10 cellular contexts compared by ENCODE assay signal in the genomic region with DNA sequence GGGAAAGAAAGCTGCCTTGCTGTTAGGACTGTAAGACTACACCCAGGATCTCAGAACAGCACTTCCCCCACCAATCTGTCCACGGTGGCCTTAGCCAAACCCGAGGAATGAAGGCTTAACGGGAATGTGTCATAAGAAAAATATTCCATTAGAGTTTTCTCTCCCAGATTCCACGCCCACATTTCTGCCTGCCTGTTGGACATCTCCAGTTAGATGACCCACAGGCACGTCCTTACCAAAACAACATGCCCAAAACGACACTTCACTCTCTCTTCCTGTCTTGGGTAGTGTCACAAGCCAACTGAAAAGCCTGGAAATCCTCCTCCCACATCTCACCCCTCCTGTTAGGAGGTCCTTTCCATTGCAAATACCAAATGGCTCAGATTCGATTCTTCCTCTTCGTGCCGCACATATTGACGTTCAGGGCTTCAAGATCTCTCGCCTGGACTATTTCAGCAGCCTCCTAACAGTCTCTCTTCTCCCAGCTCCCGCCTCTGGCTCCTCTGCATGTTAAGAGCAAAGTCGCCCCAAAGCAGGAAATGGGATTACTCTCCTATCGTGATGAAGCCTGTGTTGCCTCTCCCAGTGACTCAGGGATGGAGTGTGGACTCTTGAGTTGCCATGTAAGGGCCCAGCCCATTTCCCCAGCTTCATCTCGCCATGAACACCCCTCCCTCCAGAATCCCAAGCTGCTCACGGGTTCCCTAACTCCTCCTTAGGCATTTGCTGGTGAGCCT.
A peak's percentile ranks its signal among the peaks of the same experiment; 100 is the strongest.
DNase-seq lines count a peak whose midpoint lies in the region; ATAC-seq, FAIRE-seq and TF ChIP-seq lines count a peak whose summit lies in the region.
"Had no signal": no experiment of that assay in that cellular context is flagged by ENCODE, and none has a peak within 500 bp of the region (broad histone marks: within the 10 kb centered on the region; RNA-seq: fewer than 3 reads in every experiment).

No MANE protein-coding gene starts in this region.

- H4K20me1 ChIP-seq in astrocyte (ENCODE audit: insufficient read depth, low read length) (no peaks in the 10 kb centered on the region), smooth muscle cell (ENCODE audit: low read depth) (no peaks in the 10 kb centered on the region)

- peak overlapping the region; percentile 95 for H3K27ac Mint-ChIP-seq in astrocyte (ENCODE audit: unreplicated experiment)

- no peaks in the 10 kb centered on the region for H3K27me3 Mint-ChIP-seq in astrocyte (ENCODE audit: low read depth, unreplicated experiment)

- intact Hi-C loops in right cardiac atrium (cut with DNase I) = no loop called here

- H3K27ac ChIP-seq in astrocyte (ENCODE audit: low read depth, low read length) (peak overlapping the region; percentile 99), right cardiac atrium (ENCODE audit: low read length) (peak overlapping the region; percentile 32), smooth muscle cell (ENCODE audit: low read depth) (peak overlapping the region; percentile 97)

- H3K4me1 ChIP-seq in astrocyte (ENCODE audit: insufficient read depth, low read length) (peaks cover 51% of the 10 kb centered on the region), right cardiac atrium (ENCODE audit: control insufficient read depth, insufficient read depth, low read length) (peaks cover 2% of the 10 kb centered on the region), smooth muscle cell (ENCODE audit: low read depth) (peaks cover 13% of the 10 kb centered on the region)

- peaks cover 22% of the 10 kb centered on the region for H3F3A ChIP-seq in smooth muscle cell (ENCODE audit: low read depth)

- H3K9me3 Mint-ChIP-seq in astrocyte (ENCODE audit: unreplicated experiment) = peaks cover 2% of the 10 kb centered on the region

- H3K36me3 ChIP-seq in astrocyte (ENCODE audit: insufficient read depth, low read length) (no peaks in the 10 kb centered on the region), smooth muscle cell (ENCODE audit: low read depth) (no peaks in the 10 kb centered on the region)

- WGBS in right cardiac atrium = 38% methylated on average over 16 of the region's 16 CpGs
- WGBS in smooth muscle cell (ENCODE audit: low lambda C conversion rate) = 3% methylated on average over 16 of the region's 16 CpGs

- TF ChIP-seq CTCF in astrocyte (IDR thresholded peaks at IDR 0.05; ENCODE audit: insufficient read depth, low read depth, low read length) (no peak), smooth muscle cell (IDR thresholded peaks at IDR 0.05; ENCODE audit: borderline replicate concordance, insufficient read depth, poor library complexity, severe bottlenecking) (no peak)

- no peaks in the 10 kb centered on the region for H3K36me3 Mint-ChIP-seq in astrocyte (ENCODE audit: low read depth, unreplicated experiment)

- ATAC-seq in right cardiac atrium (peak; percentile 93 to 94), HG03520 (IDR thresholded peaks at IDR 0.05; ENCODE audit: unreplicated experiment) (no peak), GM21529 (IDR thresholded peaks at IDR 0.05; ENCODE audit: unreplicated experiment) (no peak)

- H3K4me3 ChIP-seq in astrocyte (ENCODE audit: insufficient read depth, low read depth, low read length) (peak overlapping the region; percentile 46), right cardiac atrium (ENCODE audit: low read length) (no peak overlapping the region), smooth muscle cell (peak overlapping the region; percentile 1)

- H2AFZ ChIP-seq in astrocyte (ENCODE audit: low read depth, low read length) = peak overlapping the region; percentile 65
- H2AFZ ChIP-seq in smooth muscle cell (ENCODE audit: low read depth) = no peak overlapping the region

- peaks cover 50% of the 10 kb centered on the region for H3K4me1 Mint-ChIP-seq in astrocyte (ENCODE audit: low read depth, unreplicated experiment)

- H3K4me2 ChIP-seq in astrocyte (ENCODE audit: low read length) (peak overlapping the region; percentile 85), smooth muscle cell (peak overlapping the region; percentile 74)

- no peaks in the 10 kb centered on the region for H3K9me3 ChIP-seq in astrocyte (ENCODE audit: insufficient read depth, low read depth, low read length)
- H3K9me3 ChIP-seq in right cardiac atrium (ENCODE audit: control insufficient read depth, low read length) = no peaks in the 10 kb centered on the region
- no peaks in the 10 kb centered on the region for H3K9me3 ChIP-seq in smooth muscle cell (replicated peaks; ENCODE audit: low read depth)

- peak overlapping the region; percentile 84 for H3K9ac ChIP-seq in astrocyte (ENCODE audit: low read length)
- H3K9ac ChIP-seq in smooth muscle cell (ENCODE audit: low read depth) = peak overlapping the region; percentile 88

- no peaks in the 10 kb centered on the region for H3K79me2 ChIP-seq in astrocyte (ENCODE audit: insufficient read depth, low read length)
- H3K79me2 ChIP-seq in smooth muscle cell (ENCODE audit: low read depth) = no peaks in the 10 kb centered on the region

- no peak overlapping the region for H3K4me3 Mint-ChIP-seq in astrocyte (ENCODE audit: unreplicated experiment)

- peak; percentile 99 for FAIRE-seq in astrocyte (lab: Jason Lieb, UNC)

- H3K27me3 ChIP-seq in astrocyte (ENCODE audit: insufficient read depth, low read length) = no peaks in the 10 kb centered on the region
- H3K27me3 ChIP-seq in right cardiac atrium (ENCODE audit: control insufficient read depth, insufficient read depth) = no peaks in the 10 kb centered on the region
- H3K27me3 ChIP-seq in smooth muscle cell (ENCODE audit: low read depth) = no peaks in the 10 kb centered on the region

- DNase-seq in GOT3 (lab: John Stamatoyannopoulos, UW) (peak; percentile 62), astrocyte (ENCODE audit: low read depth) (peak; percentile 98), right cardiac atrium (peak; percentile 71 to 82 (median 75)), smooth muscle cell (lab: John Stamatoyannopoulos, UW; ENCODE audit: unreplicated experiment) (peak; percentile 64), cortex of kidney (lab: John Stamatoyannopoulos, UW) (no peak)
- no peak for DNase-seq in activated CD8-positive, alpha-beta memory T cell treated with anti-CD3 and anti-CD28 coated beads, Interleukin-2, amount 50 U/mL, for 48 hours
- DNase-seq: activated effector memory CD4-positive, alpha-beta T cell treated with anti-CD3 and anti-CD28 coated beads, Interleukin-2, amount 50 U/mL, for 16 hours; NCI-H1694 treated with DMSO at 0.1 percent for 48 hours had no signal

Comparison
In these comparisons a context has a peak if more than half of its experiments do, and no peak if none do; other contexts are left out.
1. DNase-seq: peak in GOT3 (single experiment), astrocyte (single experiment), right cardiac atrium (3 of 3) and smooth muscle cell (single experiment); none in activated CD8-positive, alpha-beta memory T cell treated with anti-CD3 and anti-CD28 coated beads, Interleukin-2, amount 50 U/mL, for 48 hours (single experiment) and cortex of kidney (single experiment).
2. H3K27ac ChIP-seq: peak in every context shown above with its lines; median percentile 99 in astrocyte; 97 in smooth muscle cell; 32 in right cardiac atrium.
3. ATAC-seq: peak in right cardiac atrium (2 of 2); none in HG03520 (single experiment) and GM21529 (single experiment).